ENCODE assay signal across 26 cellular contexts in genomic region chr3:2597615-2598014, GRCh38.
"Had no signal": no experiment of that assay in that cellular context is flagged by ENCODE, and none has a peak within 500 bp of the region (broad histone marks: within the 10 kb centered on the region; RNA-seq: fewer than 3 reads in every experiment).

No MANE protein-coding gene starts in this region.

- H3K36me3 ChIP-seq: lower lobe of right lung, neural progenitor cell, neutrophil, right atrium auricular region, right lobe of liver, transverse colon, upper lobe of left lung, vagina had no signal

- H3K27ac ChIP-seq: lower lobe of right lung, neural progenitor cell, neutrophil, parathyroid adenoma, right atrium auricular region, right lobe of liver, transverse colon, upper lobe of left lung, vagina had no signal

- H3K27me3 ChIP-seq: neural progenitor cell, neutrophil, right atrium auricular region, right lobe of liver, transverse colon, upper lobe of left lung, vagina had no signal

- H3K9me3 ChIP-seq: lower lobe of right lung, neutrophil, right atrium auricular region, right lobe of liver, transverse colon, upper lobe of left lung, vagina had no signal

- H3K4me3 ChIP-seq: lower lobe of right lung, neural progenitor cell, right atrium auricular region, right lobe of liver, smooth muscle cell, transverse colon, upper lobe of left lung, vagina had no signal

- ATAC-seq: left lobe of liver; natural killer cell; right lobe of liver; stimulated activated memory B cell treated with anti-CD40 and anti-IgM and Interleukin-4, amounts not matched to agents 10 μg/mL and 1 μg/mL and 100 μg/mL, for 72 hours; stimulated activated naive CD8-positive, alpha-beta T cell treated with anti-CD3 and anti-CD28 coated beads, Interleukin-15, amount 100 ng/mL, for 72 hours had no signal

- H3K9ac ChIP-seq: neural progenitor cell, parathyroid adenoma had no signal

- DNase-seq: islet precursor cell; lower lobe of right lung; mammary epithelial cell; mesenchymal stem cell; naive B cell; natural killer cell; nephron progenitor cell; occipital lobe; right lobe of liver; stimulated activated CD4-positive, alpha-beta T cell treated with anti-CD3 and anti-CD28 coated beads, Interleukin-1b, Interleukin-23, amount 100 ng/mL, for 48 hours; stimulated activated CD4-positive, alpha-beta T cell treated with anti-CD3 and anti-CD28 coated beads, Interleukin-2, amount 100 ng/mL, for 48 hours; stimulated activated CD4-positive, alpha-beta T cell treated with anti-CD3 and anti-CD28 coated beads, Interleukin-4, amount 100 ng/mL, for 4 hours; stimulated activated CD8-positive, alpha-beta memory T cell treated with anti-CD3 and anti-CD28 coated beads, Interleukin-4, amount 100 ng/mL, for 48 hours; stimulated activated naive CD4-positive, alpha-beta T cell treated with Interleukin-2 at 50 U/mL for 16 hours; stimulated activated naive CD8-positive, alpha-beta T cell treated with anti-CD3 and anti-CD28 coated beads, Interleukin-15, amount 100 ng/mL, for 72 hours; substantia nigra; transverse colon; upper lobe of left lung had no signal

- H3K4me1 ChIP-seq: lower lobe of right lung, neural progenitor cell, parathyroid adenoma, right atrium auricular region, right lobe of liver, upper lobe of left lung, vagina had no signal
